Comparison of ENCODE assay signal across 11 cellular contexts in genomic region chr19:38252935-38253691, GRCh38. TPM values are rescaled to one million over a fixed set of nuclear protein-coding genes. Genes with fewer than 3 reads are reported as not detected.
A peak's percentile ranks its signal among the peaks of the same experiment; 100 is the strongest.
DNase-seq lines count a peak whose midpoint lies in the region; ATAC-seq and TF ChIP-seq lines count a peak whose summit lies in the region.
"Had no signal": no experiment of that assay in that cellular context is flagged by ENCODE, and none has a peak within 500 bp of the region (broad histone marks: within the 10 kb centered on the region; RNA-seq: fewer than 3 reads in every experiment).

No MANE protein-coding gene starts in this region.

- H3K27me3 ChIP-seq in esophagus squamous epithelium (peaks cover 0 to 25% (median 0%) of the 10 kb centered on the region in 4 donors), upper lobe of right lung (peaks cover 13% of the 10 kb centered on the region)

- WGBS in esophagus squamous epithelium, 2 donors: 33 to 42% methylated on average over 3 to 13 of the region's 21 CpGs

- ATAC-seq in naive B cell (ENCODE audit: low read depth in 2 of 2): peak; percentile 29 to 42
- peak; percentile 31 for ATAC-seq in upper lobe of right lung
- no peak for ATAC-seq in GM19467 (IDR thresholded peaks at IDR 0.05; ENCODE audit: unreplicated experiment)
- ATAC-seq in GM21360 (IDR thresholded peaks at IDR 0.05; ENCODE audit: unreplicated experiment): no peak

- H3K36me3 ChIP-seq in esophagus squamous epithelium (no peaks in the 10 kb centered on the region), upper lobe of right lung (no peaks in the 10 kb centered on the region)

- peak overlapping the region; percentile 13 to 69 (median 43) for H3K4me3 ChIP-seq in esophagus squamous epithelium
- peak overlapping the region; percentile 60 for H3K4me3 ChIP-seq in upper lobe of right lung

- H3K4me1 ChIP-seq in esophagus squamous epithelium (peaks cover 9 to 60% (median 20%) of the 10 kb centered on the region in 3 donors), upper lobe of right lung (peaks cover 11% of the 10 kb centered on the region)

- H3K27ac ChIP-seq in esophagus squamous epithelium: peak overlapping the region; percentile 61 to 92 (median 84)
- peak overlapping the region; percentile 78 for H3K27ac ChIP-seq in upper lobe of right lung

- no peaks in the 10 kb centered on the region for H3K27me3 Mint-ChIP-seq in T-helper 2 cell treated with Interferon-gamma antibody and Interleukin-4, amounts not matched to agents 5 μg/mL and 100 μg/mL, for 36 hours (ENCODE audit: low read depth)
- H3K27me3 Mint-ChIP-seq in naive B cell: no peaks in the 10 kb centered on the region

- TF ChIP-seq CTCF in esophagus squamous epithelium (IDR thresholded peaks at IDR 0.05) (no peak), upper lobe of right lung (IDR thresholded peaks at IDR 0.05) (no peak)

- intact Hi-C loops in esophagus squamous epithelium (cut with DNase I): loop anchor here (5.0 kb wide), 1 partner anchor 74 kb away; no protein-coding TSS in a partner anchor
- intact Hi-C loops in upper lobe of right lung (cut with DNase I): no loop called here

- H3K9me3 Mint-ChIP-seq in T-helper 2 cell treated with Interferon-gamma antibody and Interleukin-4, amounts not matched to agents 5 μg/mL and 100 μg/mL, for 36 hours: no peaks in the 10 kb centered on the region
- no peaks in the 10 kb centered on the region for H3K9me3 Mint-ChIP-seq in naive B cell
- H3K9me3 Mint-ChIP-seq: activated CD4-positive, alpha-beta T cell treated with anti-CD3 and anti-CD28 coated beads, Interleukin-2, amount 10 ng/mL, durations not matched to agents 7 days and 5 days had no signal

- no peak for DNase-seq in T-helper 2 cell treated with Interferon-gamma antibody and Interleukin-4, amounts not matched to agents 5 μg/mL and 100 μg/mL, for 36 hours (ENCODE audit: low spot score)
- DNase-seq in T-helper 2 cell (no peak), esophagus squamous epithelium (lab: John Stamatoyannopoulos, UW) (no peak), naive B cell (peak; percentile 55), upper lobe of right lung (no peak), RPMI8226 (no peak)
- DNase-seq: activated CD4-positive, alpha-beta T cell treated with anti-CD3 and anti-CD28 coated beads, Interleukin-2, amount 10 ng/mL, durations not matched to agents 7 days and 5 days; NCI-H2029 had no signal

- H3K36me3 Mint-ChIP-seq in T-helper 2 cell treated with Interferon-gamma antibody and Interleukin-4, amounts not matched to agents 5 μg/mL and 100 μg/mL, for 36 hours (ENCODE audit: low read depth): peaks cover 15% of the 10 kb centered on the region
- H3K36me3 Mint-ChIP-seq in naive B cell: peaks cover 0 to 16% of the 10 kb centered on the region in 2 donors

- H3K4me1 Mint-ChIP-seq in T-helper 2 cell treated with Interferon-gamma antibody and Interleukin-4, amounts not matched to agents 5 μg/mL and 100 μg/mL, for 36 hours (ENCODE audit: low read depth): peaks cover 22% of the 10 kb centered on the region
- H3K4me1 Mint-ChIP-seq in naive B cell: peaks cover 46 to 61% (median 53%) of the 10 kb centered on the region in 3 donors

- peak overlapping the region; percentile 74 for H3K4me3 Mint-ChIP-seq in T-helper 2 cell treated with Interferon-gamma antibody and Interleukin-4, amounts not matched to agents 5 μg/mL and 100 μg/mL, for 36 hours
- H3K4me3 Mint-ChIP-seq in naive B cell: peak overlapping the region; percentile 64 to 90 (median 85)
- H3K4me3 Mint-ChIP-seq: activated CD4-positive, alpha-beta T cell treated with anti-CD3 and anti-CD28 coated beads, Interleukin-2, amount 10 ng/mL, durations not matched to agents 7 days and 5 days had no signal

- H3K9me3 ChIP-seq in esophagus squamous epithelium (no peaks in the 10 kb centered on the region), upper lobe of right lung (no peaks in the 10 kb centered on the region)

- H3K27ac Mint-ChIP-seq in T-helper 2 cell treated with Interferon-gamma antibody and Interleukin-4, amounts not matched to agents 5 μg/mL and 100 μg/mL, for 36 hours: peak overlapping the region; percentile 72
- peak overlapping the region; percentile 51 to 94 (median 70) for H3K27ac Mint-ChIP-seq in naive B cell
- H3K27ac Mint-ChIP-seq: activated CD4-positive, alpha-beta T cell treated with anti-CD3 and anti-CD28 coated beads, Interleukin-2, amount 10 ng/mL, durations not matched to agents 7 days and 5 days had no signal

- peak in 1 of 4 donors; percentile 32 for TF ChIP-seq POLR2A in esophagus squamous epithelium (IDR thresholded peaks at IDR 0.05)

RNA-seq across cellular contexts. Expression of gene PPP1R14A, which starts 3.1 kb away (rescaled TPM):
- 100 to 1,000 TPM in 1 of 4 donors, 10 to 100 TPM in 2, 1 to 10 TPM in 1; 1.1 to 101 (median 26.3) TPM for total RNA-seq in esophagus squamous epithelium
- 10 to 100 TPM; 25.4 to 88.1 (median 58.8) TPM for polyA plus RNA-seq in naive B cell (ENCODE audit: low read depth in 6 of 6)
- total RNA-seq in upper lobe of right lung: 113 TPM
- total RNA-seq: activated CD4-positive, alpha-beta T cell treated with anti-CD3 and anti-CD28 coated beads, Interleukin-2, amount 10 ng/mL, durations not matched to agents 7 days and 5 days had no signal

RNA-seq across cellular contexts. Expression of gene SPINT2, which starts 11.3 kb away (rescaled TPM):
- total RNA-seq in esophagus squamous epithelium (100 to 1,000 TPM; 345 to 663 (median 433) TPM), upper lobe of right lung (231 TPM)
- polyA plus RNA-seq in naive B cell (ENCODE audit: low read depth in 6 of 6): 100 to 1,000 TPM; 163 to 235 (median 190) TPM

RNA-seq across cellular contexts. Expression of gene DPF1, which starts 29.1 kb away (rescaled TPM):
- total RNA-seq in esophagus squamous epithelium (1 to 10 TPM in 1 of 4 donors, under 1 TPM in 1, not detected in 2; 0.44 to 2.5 TPM), upper lobe of right lung (not detected)
- under 1 TPM in 2 of 6 donors, not detected in 4; 0.20 to 0.41 TPM for polyA plus RNA-seq in naive B cell (ENCODE audit: low read depth in 6 of 6)
- total RNA-seq: mesenteric fat pad had no signal

RNA-seq across cellular contexts. Expression of gene C19orf33, which starts 50.9 kb away (rescaled TPM):
- total RNA-seq in esophagus squamous epithelium: 100 to 1,000 TPM; 354 to 843 (median 469) TPM
- 1 to 10 TPM in 3 of 6 donors, not detected in 3; 1.1 to 3.9 (median 1.2) TPM for polyA plus RNA-seq in naive B cell (ENCODE audit: low read depth in 6 of 6)
- total RNA-seq in upper lobe of right lung: 63.0 TPM
- total RNA-seq: activated CD4-positive, alpha-beta T cell treated with anti-CD3 and anti-CD28 coated beads, Interleukin-2, amount 10 ng/mL, durations not matched to agents 7 days and 5 days had no signal

Comparison
In these comparisons a context has a peak if more than half of its experiments do, and no peak if none do; other contexts are left out.
1. ATAC-seq: peak in naive B cell (2 of 2) and upper lobe of right lung (single experiment); none in GM19467 (single experiment) and GM21360 (single experiment).